Comparison of ENCODE assay signal across 10 cellular contexts in genomic region chr6:46834257-46834916, GRCh38. TPM values are rescaled to one million over a fixed set of nuclear protein-coding genes. Genes with fewer than 3 reads are reported as not detected.
"Had no signal": no experiment of that assay in that cellular context is flagged by ENCODE, and none has a peak within 500 bp of the region (broad histone marks: within the 10 kb centered on the region; RNA-seq: fewer than 3 reads in every experiment).

No MANE protein-coding gene starts in this region.

RNA-seq across cellular contexts. Expression of gene MEP1A, which starts 41.2 kb away (rescaled TPM):
- total RNA-seq: LHCN-M2, MCF 10A, NCI-H460, OCI-LY7, PC-9, Right ventricle myocardium inferior, RPMI7951, SJCRH30, SK-MEL-5, T-cell had no signal
